Comparison of ENCODE assay signal across 11 cellular contexts in genomic region chr10:79434816-79435215, GRCh38. TPM values are rescaled to one million over a fixed set of nuclear protein-coding genes. Genes with fewer than 3 reads are reported as not detected.
DNase-seq lines count a peak whose midpoint lies in the region; ATAC-seq and TF ChIP-seq lines count a peak whose summit lies in the region.
"Had no signal": no experiment of that assay in that cellular context is flagged by ENCODE, and none has a peak within 500 bp of the region (broad histone marks: within the 10 kb centered on the region; RNA-seq: fewer than 3 reads in every experiment).

No MANE protein-coding gene starts in this region.

- H3K9me3 ChIP-seq in SJSA1 (replicated peaks), result no peaks in the 10 kb centered on the region

- no peaks in the 10 kb centered on the region for H3K27me3 ChIP-seq in SJSA1 (replicated peaks)

- peaks cover 27% of the 10 kb centered on the region for H3K27me3 Mint-ChIP-seq in Calu3 (ENCODE audit: unreplicated experiment)

- BruUV-seq in Calu3 (replicated peaks; lab: Mats Ljungman, UMichigan), result no TSS peak

- intact Hi-C loops in Calu3 (cut with micrococcal nuclease; ENCODE audit: unreplicated experiment), result no loop called here

- H3K4me3 Mint-ChIP-seq in Calu3 (ENCODE audit: low read depth, unreplicated experiment), result no peak overlapping the region

- no peaks in the 10 kb centered on the region for H3K36me3 Mint-ChIP-seq in Calu3 (ENCODE audit: insufficient read depth, unreplicated experiment)

- peaks cover 33% of the 10 kb centered on the region for H3K4me1 ChIP-seq in SJSA1 (replicated peaks)

- TF ChIP-seq CTCF in fibroblast of mammary gland (conservative IDR thresholded peaks at IDR 0.05; ENCODE audit: control insufficient read depth, insufficient read depth, low read depth, low read length) (no peak), retinal pigment epithelial cell (conservative IDR thresholded peaks at IDR 0.05; ENCODE audit: low read depth, low read length) (no peak), Calu3 (IDR thresholded peaks at IDR 0.05; ENCODE audit: unreplicated experiment) (no peak)

- no peaks in the 10 kb centered on the region for H3K9me3 Mint-ChIP-seq in Calu3 (ENCODE audit: low read depth, unreplicated experiment)

- no peaks in the 10 kb centered on the region for H3K4me1 Mint-ChIP-seq in Calu3 (ENCODE audit: low read depth, unreplicated experiment)

- CTCF ChIA-PET in Calu3 (lab: Charles Lee), result no interaction called here

- H3K36me3 ChIP-seq in SJSA1, result peaks cover 40% of the 10 kb centered on the region

- DNase-seq in AG08395 (ENCODE audit: low spot score) (peak; percentile 67), SJSA1 (ENCODE audit: low read depth in 1 of 2, low spot score in 2 of 2) (peak in 1 of 2 experiments; percentile 44), fibroblast of mammary gland (ENCODE audit: low read depth) (peak; percentile 90), retinal pigment epithelial cell (ENCODE audit: low read depth) (peak; percentile 34), middle frontal gyrus (ENCODE audit: extremely low spot score, low spot score) (no peak), activated gamma-delta T cell (lab: John Stamatoyannopoulos, UW) (no peak), Calu3 (no peak)
- DNase-seq: activated gamma-delta T cell treated with Interleukin-2 at 50 U/mL for 16 hours, NCI-H1436 had no signal

- ATAC-seq in GM19328 (IDR thresholded peaks at IDR 0.05; ENCODE audit: unreplicated experiment), result no peak

- H3K27ac ChIP-seq in SJSA1, result peak overlapping the region; percentile 75
- H3K27ac ChIP-seq: SK-N-MC had no signal

- H3K4me3 ChIP-seq in SJSA1, result no peak overlapping the region; the same call in 1 of the 2 replicates
- peak overlapping the region; percentile 20 for H3K4me3 ChIP-seq in fibroblast of mammary gland (ENCODE audit: control insufficient read depth, low read depth, low read length)
- H3K4me3 ChIP-seq in retinal pigment epithelial cell (ENCODE audit: low read length), result no peak overlapping the region
- H3K4me3 ChIP-seq: SK-N-MC had no signal

- no peak overlapping the region for H3K27ac Mint-ChIP-seq in Calu3 (ENCODE audit: unreplicated experiment)

RNA-seq across cellular contexts. Expression of gene ZCCHC24, which starts 10.6 kb away (rescaled TPM):
- total RNA-seq in SJSA1 (2014; rRNA removed; shearing (Covaris generic)), result 9.2 and 10.4 TPM in 2 replicates
- 0.98 and 1.4 TPM in 2 replicates for total RNA-seq in Calu3 (2022)

Comparison
In these comparisons a context has a peak if more than half of its experiments do, and no peak if none do; other contexts are left out.
1. DNase-seq: peak in AG08395 (single experiment), fibroblast of mammary gland (single experiment) and retinal pigment epithelial cell (single experiment); none in middle frontal gyrus (single experiment), activated gamma-delta T cell (single experiment) and Calu3 (single experiment).